In the genomic region with DNA sequence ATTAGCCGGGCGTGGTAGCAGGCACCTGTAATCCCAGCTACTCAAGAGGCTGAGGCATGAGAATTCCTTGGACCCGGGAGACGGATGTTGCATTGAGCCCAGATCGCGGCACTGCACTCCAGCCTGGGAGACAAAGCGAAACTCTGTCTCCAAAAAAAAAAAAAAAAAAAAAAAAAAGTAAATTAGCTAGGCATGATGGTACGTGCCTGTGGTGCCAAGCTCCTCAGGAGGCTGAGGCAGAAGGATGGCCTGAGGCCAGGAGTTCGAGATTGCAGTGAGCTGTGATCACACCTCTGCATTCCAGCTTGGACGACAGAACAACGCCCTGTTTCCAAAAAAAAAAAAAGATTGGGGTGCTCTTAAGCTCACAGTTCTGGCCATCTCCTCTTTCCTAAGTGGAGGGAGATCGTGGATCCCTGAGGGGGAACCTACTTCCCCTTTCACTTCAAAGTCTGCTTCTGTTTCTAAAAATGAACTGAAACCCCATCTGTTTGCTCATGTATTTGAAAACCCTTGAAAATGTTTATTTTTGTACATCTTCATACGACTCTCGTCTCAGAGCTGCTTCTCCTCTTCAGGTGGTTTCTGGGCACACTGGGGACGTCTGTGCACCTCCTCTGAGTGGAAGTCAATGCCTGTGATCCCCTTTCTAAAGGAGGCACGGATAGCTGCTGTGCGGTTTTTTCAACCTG, we compare ENCODE assay signal across 8 cellular contexts.
A peak's percentile ranks its signal among the peaks of the same experiment; 100 is the strongest.
DNase-seq lines count a peak whose midpoint lies in the region; ATAC-seq, FAIRE-seq and TF ChIP-seq lines count a peak whose summit lies in the region.

No MANE protein-coding gene starts in this region.

- no peaks in the 10 kb centered on the region for H3K36me3 ChIP-seq in right atrium auricular region

- TF ChIP-seq CTCF in epithelial cell of esophagus (IDR thresholded peaks at IDR 0.05; ENCODE audit: insufficient read depth, low read depth, low read length, missing control alignments) = no peak
- no peak for TF ChIP-seq CTCF in right atrium auricular region (IDR thresholded peaks at IDR 0.05)

- no peaks in the 10 kb centered on the region for H3K9me3 ChIP-seq in right atrium auricular region

- no peak overlapping the region for H3K4me3 ChIP-seq in epithelial cell of esophagus (ENCODE audit: low read length)
- no peak overlapping the region for H3K4me3 ChIP-seq in right atrium auricular region

- H3K27me3 ChIP-seq in right atrium auricular region = no peaks in the 10 kb centered on the region

- ATAC-seq in GM21423 (IDR thresholded peaks at IDR 0.05; ENCODE audit: unreplicated experiment) (peak; percentile 86), HG03565 (IDR thresholded peaks at IDR 0.05; ENCODE audit: unreplicated experiment) (peak; percentile 86)

- DNase-seq in GM12891 (ENCODE audit: insufficient read length, low spot score) (no peak), epithelial cell of esophagus (ENCODE audit: low read depth) (peak; percentile 72), NK-92 (lab: John Stamatoyannopoulos, UW; ENCODE audit: unreplicated experiment) (no peak), NCI-H187 (lab: John Stamatoyannopoulos, UW) (no peak), right atrium auricular region (ENCODE audit: low spot score) (no peak)
- no peak for DNase-seq in stimulated activated CD8-positive, alpha-beta memory T cell treated with anti-CD3 and anti-CD28 coated beads, Interleukin-4, amount 100 ng/mL, for 48 hours

- no peak for TF ChIP-seq POLR2A in GM12891 (IDR thresholded peaks at IDR 0.05; ENCODE audit: low read depth, low read length)

- H3K4me1 ChIP-seq in right atrium auricular region = peaks cover 0 to 4% of the 10 kb centered on the region in 2 donors

- no peak overlapping the region for H3K27ac ChIP-seq in right atrium auricular region

- no peak for FAIRE-seq in GM12891 (lab: Jason Lieb, UNC)

TF ChIP-seq in GM12891, 5 proteins besides CTCF, POLR2A, EP300 and RAD21:
- TF ChIP-seq SPI1 (IDR thresholded peaks at IDR 0.05; ENCODE audit: low read depth, low read length) = peak; percentile 61
- TF ChIP-seq PAX5 (IDR thresholded peaks at IDR 0.05; ENCODE audit: insufficient read depth, low read length, severe bottlenecking) = no peak
TF ChIP-seq in GM12891: peak in this region for 1.
